Comparison of ENCODE assay signal across 8 cellular contexts in genomic region chr13:99614465-99614885, GRCh38. TPM values are rescaled to one million over a fixed set of nuclear protein-coding genes. Genes with fewer than 3 reads are reported as not detected.
DNase-seq lines count a peak whose midpoint lies in the region; TF ChIP-seq lines count a peak whose summit lies in the region.

No MANE protein-coding gene starts in this region.

- CTCF ChIA-PET in HEK293 (lab: Yijun Ruan, JAX) (interaction anchor here (1.6 kb wide), 1 partner anchor 14 kb away, joined by 4 read pairs; no protein-coding TSS in a partner anchor), mammary epithelial cell (lab: Charles Lee; ENCODE audit: low non-redundant PET) (interaction anchor here (0.6 to 0.9 kb wide), 2 partner anchors 36 to 42 kb away, joined by 3 to 4 read pairs; no protein-coding TSS in a partner anchor)

- no peaks in the 10 kb centered on the region for H3K9me3 Mint-ChIP-seq in progenitor cell of endocrine pancreas (ENCODE audit: low read depth)

- H3K4me3 Mint-ChIP-seq in progenitor cell of endocrine pancreas (ENCODE audit: low read depth): no peak overlapping the region

- H2AFZ ChIP-seq in mammary epithelial cell (ENCODE audit: low read depth, low read length): peak overlapping the region; percentile 61

- BruUV-seq in mammary epithelial cell (replicated peaks; lab: Mats Ljungman, UMichigan): no TSS peak

- H3K27ac ChIP-seq in HEK293 (ENCODE audit: extremely low read depth, low read depth, low read length): no peak overlapping the region
- no peak overlapping the region for H3K27ac ChIP-seq in mammary epithelial cell (ENCODE audit: insufficient read depth, low read depth, low read length)

- H3K79me2 ChIP-seq in mammary epithelial cell (ENCODE audit: insufficient read depth, low read length): no peaks in the 10 kb centered on the region

- no peaks in the 10 kb centered on the region for H4K20me1 ChIP-seq in mammary epithelial cell (ENCODE audit: insufficient read depth, low read length)

- intact Hi-C loops in mammary epithelial cell (cut with micrococcal nuclease): loop anchor here (1.0 to 5.0 kb wide), 5 partner anchors 8 to 172 kb away; partner anchors contain the start of genes CLYBL and TM9SF2

- TF ChIP-seq CTCF in HEK293 (tag by site-specific recombination; IDR thresholded peaks at IDR 0.05) (no peak), mammary epithelial cell (conservative IDR thresholded peaks at IDR 0.05 in 1 of 2, IDR thresholded peaks at IDR 0.05 in 1 of 2; ENCODE audit: extremely low read depth in 1 of 2, insufficient read depth in 1 of 2, low read depth in 1 of 2, low read length in 2 of 2) (peak; percentile 20 to 55), progenitor cell of endocrine pancreas (IDR thresholded peaks at IDR 0.05; ENCODE audit: unreplicated experiment) (peak; percentile 19)

- DNase-seq in activated naive CD4-positive, alpha-beta T cell treated with Interleukin-2 at 50 U/mL for 16 hours: peak; percentile 8
- DNase-seq in activated naive CD4-positive, alpha-beta T cell (lab: John Stamatoyannopoulos, UW): no peak
- DNase-seq in NCI-H774 (lab: John Stamatoyannopoulos, UW) (peak; percentile 13), mammary epithelial cell (peak; percentile 91), progenitor cell of endocrine pancreas (ENCODE audit: low spot score, unreplicated experiment) (no peak), NCI-H1694 (lab: John Stamatoyannopoulos, UW) (no peak), ecto neural progenitor cell (ENCODE audit: low spot score) (no peak)

- 0% methylated on average over 3 of the region's 9 CpGs for WGBS in mammary epithelial cell (ENCODE audit: low coverage, missing lambda C conversion rate)

- H3K4me1 Mint-ChIP-seq in progenitor cell of endocrine pancreas (ENCODE audit: low read depth): peaks cover 3% of the 10 kb centered on the region

- H3K4me3 ChIP-seq in HEK293 (ENCODE audit: low read depth, low read length) (no peak overlapping the region), mammary epithelial cell (replicated peaks in 1 of 3; ENCODE audit: insufficient read depth in 1 of 3, low read depth in 2 of 3, low read length in 3 of 3) (no peak overlapping the region)

- H3K9ac ChIP-seq in mammary epithelial cell (ENCODE audit: insufficient read depth, low read length): no peak overlapping the region

- no peak overlapping the region for H3K27ac Mint-ChIP-seq in progenitor cell of endocrine pancreas

- in situ Hi-C loops in mammary epithelial cell (cut with MboI; ENCODE audit: low sequenced_read_pairs in 2 of 2): no loop called here

- POLR2A ChIA-PET in HEK293 (lab: Yijun Ruan, JAX): no interaction called here

- H3K27me3 ChIP-seq in mammary epithelial cell (ENCODE audit: insufficient read depth, low read length): no peaks in the 10 kb centered on the region

- H3K9me3 ChIP-seq in HEK293 (ENCODE audit: control insufficient read depth, insufficient read depth, low read depth, low read length) (no peaks in the 10 kb centered on the region), mammary epithelial cell (replicated peaks; ENCODE audit: insufficient read depth, low read length) (no peaks in the 10 kb centered on the region)

- dilution Hi-C loops in mammary epithelial cell (cut with HindIII; ENCODE audit: low sequenced_read_pairs): no loop called here

- H3K36me3 ChIP-seq in HEK293 (ENCODE audit: control insufficient read depth in 2 of 2, insufficient read depth in 1 of 2, low read length in 2 of 2) (no peaks in the 10 kb centered on the region), mammary epithelial cell (ENCODE audit: insufficient read depth, low read length) (no peaks in the 10 kb centered on the region)

- peak overlapping the region; percentile 72 for H3K4me2 ChIP-seq in mammary epithelial cell (ENCODE audit: insufficient read depth, low read depth, low read length)

- peaks cover 6% of the 10 kb centered on the region for H3K27me3 Mint-ChIP-seq in progenitor cell of endocrine pancreas

- no peaks in the 10 kb centered on the region for H3K36me3 Mint-ChIP-seq in progenitor cell of endocrine pancreas (ENCODE audit: insufficient read depth)

- H3K4me1 ChIP-seq in HEK293 (ENCODE audit: control insufficient read depth, insufficient read depth, low read length) (0 out of 2 replicates have a peak, but pooled peaks cover 4% of the 10 kb centered on the region), mammary epithelial cell (ENCODE audit: insufficient read depth, low read length) (peaks cover 26% of the 10 kb centered on the region)

TF ChIP-seq in HEK293, 187 proteins besides CTCF, POLR2A, EP300 and RAD21:
- TF ChIP-seq, protein P1, sequence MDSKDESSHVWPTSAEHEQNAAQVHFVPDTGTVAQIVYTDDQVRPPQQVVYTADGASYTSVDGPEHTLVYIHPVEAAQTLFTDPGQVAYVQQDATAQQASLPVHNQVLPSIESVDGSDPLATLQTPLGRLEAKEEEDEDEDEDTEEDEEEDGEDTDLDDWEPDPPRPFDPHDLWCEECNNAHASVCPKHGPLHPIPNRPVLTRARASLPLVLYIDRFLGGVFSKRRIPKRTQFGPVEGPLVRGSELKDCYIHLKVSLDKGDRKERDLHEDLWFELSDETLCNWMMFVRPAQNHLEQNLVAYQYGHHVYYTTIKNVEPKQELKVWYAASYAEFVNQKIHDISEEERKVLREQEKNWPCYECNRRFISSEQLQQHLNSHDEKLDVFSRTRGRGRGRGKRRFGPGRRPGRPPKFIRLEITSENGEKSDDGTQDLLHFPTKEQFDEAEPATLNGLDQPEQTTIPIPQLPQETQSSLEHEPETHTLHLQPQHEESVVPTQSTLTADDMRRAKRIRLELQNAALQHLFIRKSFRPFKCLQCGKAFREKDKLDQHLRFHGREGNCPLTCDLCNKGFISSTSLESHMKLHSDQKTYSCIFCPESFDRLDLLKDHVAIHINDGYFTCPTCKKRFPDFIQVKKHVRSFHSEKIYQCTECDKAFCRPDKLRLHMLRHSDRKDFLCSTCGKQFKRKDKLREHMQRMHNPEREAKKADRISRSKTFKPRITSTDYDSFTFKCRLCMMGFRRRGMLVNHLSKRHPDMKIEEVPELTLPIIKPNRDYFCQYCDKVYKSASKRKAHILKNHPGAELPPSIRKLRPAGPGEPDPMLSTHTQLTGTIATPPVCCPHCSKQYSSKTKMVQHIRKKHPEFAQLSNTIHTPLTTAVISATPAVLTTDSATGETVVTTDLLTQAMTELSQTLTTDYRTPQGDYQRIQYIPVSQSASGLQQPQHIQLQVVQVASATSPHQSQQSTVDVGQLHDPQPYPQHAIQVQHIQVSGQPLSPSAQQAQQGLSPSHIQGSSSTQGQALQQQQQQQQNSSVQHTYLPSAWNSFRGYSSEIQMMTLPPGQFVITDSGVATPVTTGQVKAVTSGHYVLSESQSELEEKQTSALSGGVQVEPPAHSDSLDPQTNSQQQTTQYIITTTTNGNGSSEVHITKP (tag by site-specific recombination; IDR thresholded peaks at IDR 0.05): peak; percentile 85
- 0 out of 2 replicates have a peak, but pooled peaks have one; percentile 31 for TF ChIP-seq ZNF2 (tag by site-specific recombination; IDR thresholded peaks at IDR 0.05)
- no peak for TF ChIP-seq ZNF426 (tag by site-specific recombination; IDR thresholded peaks at IDR 0.05)
- peak; percentile 22; the same call in 1 of the 2 replicates for TF ChIP-seq ZNF654 (tag by site-specific recombination; IDR thresholded peaks at IDR 0.05; ENCODE audit: low read depth)

RNA-seq across cellular contexts. Expression of gene CLYBL, which starts 8.0 kb away (rescaled TPM):
- total RNA-seq in mammary epithelial cell (1 to 10 TPM; 2.8 to 3.5 TPM), progenitor cell of endocrine pancreas (4.7 and 4.9 TPM in 2 replicates)
- polyA plus RNA-seq in mammary epithelial cell: 1.3 TPM
- polyA minus RNA-seq in mammary epithelial cell: not detected

Comparison
In these comparisons a context has a peak if more than half of its experiments do, and no peak if none do; other contexts are left out.
1. DNase-seq: peak in activated naive CD4-positive, alpha-beta T cell treated with Interleukin-2 at 50 U/mL for 16 hours (single experiment), NCI-H774 (single experiment) and mammary epithelial cell (single experiment); none in activated naive CD4-positive, alpha-beta T cell (0 of 4), progenitor cell of endocrine pancreas (single experiment), NCI-H1694 (single experiment) and ecto neural progenitor cell (single experiment).